Comparison of ENCODE assay signal across 9 cellular contexts in the genomic region with DNA sequence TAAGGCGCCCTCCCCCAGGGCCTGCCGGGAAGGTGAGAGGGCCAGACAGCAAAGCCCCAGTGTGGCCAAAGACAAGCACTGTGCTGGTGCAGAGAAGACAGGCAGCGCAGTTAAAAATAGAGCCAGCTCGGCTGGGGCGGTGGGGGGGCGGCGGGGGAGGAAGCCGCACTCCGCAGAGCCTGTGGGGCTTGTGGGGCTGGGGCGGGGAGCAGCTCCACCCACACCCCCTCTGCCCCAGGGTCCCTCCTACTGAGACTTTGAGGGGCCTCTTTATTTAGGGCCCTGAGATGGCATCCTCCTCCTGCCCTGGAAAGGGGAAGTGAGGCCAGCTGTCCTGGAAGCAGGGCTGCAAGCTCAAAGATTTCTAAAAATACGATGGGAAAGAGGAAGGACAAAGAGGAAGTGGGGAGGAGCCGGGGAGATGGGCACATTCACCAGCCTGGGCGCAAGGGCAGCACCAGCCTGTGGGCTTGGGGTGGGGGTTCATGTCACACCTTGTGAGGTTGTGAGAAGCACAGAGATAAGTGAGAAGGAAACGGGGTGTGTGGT. TPM values are rescaled to one million over a fixed set of nuclear protein-coding genes. Genes with fewer than 3 reads are reported as not detected.
DNase-seq lines count a peak whose midpoint lies in the region; ATAC-seq and TF ChIP-seq lines count a peak whose summit lies in the region.
"Had no signal": no experiment of that assay in that cellular context is flagged by ENCODE, and none has a peak within 500 bp of the region (broad histone marks: within the 10 kb centered on the region; RNA-seq: fewer than 3 reads in every experiment).

No MANE protein-coding gene starts in this region.

- peak overlapping the region in 2 of 3 donors; percentile 30 to 80 for H3K27ac ChIP-seq in right lobe of liver
- H3K27ac ChIP-seq in aorta (ENCODE audit: low read depth in 1 of 2, low read length in 2 of 2), result no peak overlapping the region

- intact Hi-C loops in right lobe of liver (cut with DNase I), result no loop called here
- intact Hi-C loops in aorta (cut with DNase I), result no loop called here

- no peaks in the 10 kb centered on the region for H3K9me3 ChIP-seq in right lobe of liver
- peaks cover 1% of the 10 kb centered on the region for H3K9me3 ChIP-seq in aorta (ENCODE audit: control insufficient read depth, low read length)

- H3K27me3 ChIP-seq in right lobe of liver (no peaks in the 10 kb centered on the region), aorta (ENCODE audit: control insufficient read depth in 1 of 2, insufficient read depth in 2 of 2, low read length in 1 of 2) (no peaks in the 10 kb centered on the region)

- no peak for TF ChIP-seq CTCF in right lobe of liver (IDR thresholded peaks at IDR 0.05)

- peak; percentile 88 for DNase-seq in CMK (ENCODE audit: low read depth)
- peak; percentile 99 for DNase-seq in Kasumi-1 (lab: John Stamatoyannopoulos, UW)
- peak; percentile 33 for DNase-seq in activated effector memory CD4-positive, alpha-beta T cell treated with Interleukin-2 at 50 U/mL for 16 hours
- DNase-seq in right lobe of liver, result peak; percentile 53 to 75 (median 56)
- peak in 1 of 2 donors; percentile 88 for DNase-seq in aorta
- no peak for DNase-seq in COLO829 (ENCODE audit: low spot score)

- peak overlapping the region; percentile 4 to 44 (median 26) for H3K4me3 ChIP-seq in right lobe of liver
- H3K4me3 ChIP-seq in aorta (ENCODE audit: low read length in 2 of 2), result no peak overlapping the region

- H3K4me1 ChIP-seq in right lobe of liver, result no peaks in the 10 kb centered on the region
- no peaks in the 10 kb centered on the region for H3K4me1 ChIP-seq in aorta (ENCODE audit: control insufficient read depth in 1 of 2, insufficient read depth in 2 of 2, low read length in 2 of 2)

- 30% methylated on average over 4 of the region's 14 CpGs for WGBS in right lobe of liver (ENCODE audit: insufficient coverage, low coverage, low lambda C conversion rate, missing lambda C conversion rate)
- WGBS in aorta, 2 donors, result 16 to 19% methylated on average over 13 to 14 of the region's 14 CpGs

- H3K36me3 ChIP-seq in right lobe of liver (no peaks in the 10 kb centered on the region), aorta (ENCODE audit: control insufficient read depth in 1 of 2, insufficient read depth in 2 of 2, low read length in 1 of 2) (no peaks in the 10 kb centered on the region)

- TF ChIP-seq POLR2A in right lobe of liver (IDR thresholded peaks at IDR 0.05), result no peak

- peak; percentile 61 to 79 (median 67) for ATAC-seq in right lobe of liver
- ATAC-seq in aorta (ENCODE audit: low FRiP score), result peak; percentile 62
- ATAC-seq in HG02571 (IDR thresholded peaks at IDR 0.05; ENCODE audit: unreplicated experiment), result no peak
- ATAC-seq in HG02870 (IDR thresholded peaks at IDR 0.05; ENCODE audit: unreplicated experiment), result no peak

RNA-seq across cellular contexts. Expression of a gene that starts 2.6 kb away (rescaled TPM):
- 10 to 100 TPM in 1 of 6 experiments, 1 to 10 TPM in 5; 2.9 to 12.8 (median 4.0) TPM for total RNA-seq in right lobe of liver
- 10 to 100 TPM; 28.2 to 68.7 TPM for total RNA-seq in aorta
- 10 to 100 TPM in 1 of 2 donors, 1 to 10 TPM in 1; 4.5 to 15.9 TPM for polyA plus RNA-seq in aorta
- polyA plus RNA-seq: neural cell had no signal

RNA-seq across cellular contexts. Expression of a gene that starts 40.8 kb away (rescaled TPM):
- 10 to 100 TPM in 1 of 6 experiments, 1 to 10 TPM in 5; 3.4 to 12.9 (median 6.5) TPM for total RNA-seq in right lobe of liver
- total RNA-seq in aorta, result 10 to 100 TPM; 16.8 to 19.8 TPM
- polyA plus RNA-seq in aorta, result 10 to 100 TPM in 1 of 2 donors, 1 to 10 TPM in 1; 3.6 to 14.5 TPM
- polyA plus RNA-seq: neural cell had no signal

Comparison
In these comparisons a context has a peak if more than half of its experiments do, and no peak if none do; other contexts are left out.
1. ATAC-seq: peak in right lobe of liver (4 of 4) and aorta (single experiment); none in HG02571 (single experiment) and HG02870 (single experiment).
2. H3K27ac ChIP-seq: peak in right lobe of liver (2 of 3); none in aorta (0 of 2).
3. H3K4me3 ChIP-seq: peak in right lobe of liver (3 of 3); none in aorta (0 of 2).